ENCODE assay signal across 8 cellular contexts in genomic region chr6:138987643-138988468, GRCh38. TPM values are rescaled to one million over a fixed set of nuclear protein-coding genes. Genes with fewer than 3 reads are reported as not detected.
DNase-seq lines count a peak whose midpoint lies in the region; ATAC-seq and TF ChIP-seq lines count a peak whose summit lies in the region.

TSS of gene REPS1 (minus strand) at chr6:138988253. CDS start at chr6:138987682, 571 bp downstream.

- no peaks in the 10 kb centered on the region for H3K9me3 ChIP-seq in right lobe of liver

- H3K4me1 ChIP-seq in right lobe of liver = peaks cover 0 to 63% (median 17%) of the 10 kb centered on the region in 4 donors

- H3K36me3 ChIP-seq in right lobe of liver = no peaks in the 10 kb centered on the region

- peak; percentile 85 for TF ChIP-seq POLR2A in right lobe of liver (IDR thresholded peaks at IDR 0.05)

- H3K4me3 ChIP-seq in right lobe of liver = peak within 1 kb of the TSS; percentile 81 to 85 (median 83)

- ATAC-seq in GM19324 (IDR thresholded peaks at IDR 0.05; ENCODE audit: low FRiP score, unreplicated experiment) (peak; percentile 97), HG03460 (IDR thresholded peaks at IDR 0.05; ENCODE audit: unreplicated experiment) (peak; percentile 88), right lobe of liver (peak; percentile 87 to 93 (median 90))

- peak; percentile 94 for TF ChIP-seq CTCF in C4-2B (conservative IDR thresholded peaks at IDR 0.05)
- TF ChIP-seq CTCF in right lobe of liver (IDR thresholded peaks at IDR 0.05) = peak; percentile 98 to 100 (median 100)

- no peaks in the 10 kb centered on the region for H3K27me3 ChIP-seq in right lobe of liver

- WGBS in right lobe of liver (ENCODE audit: insufficient coverage, low coverage, low lambda C conversion rate, missing lambda C conversion rate) = 2% methylated on average over 9 of the region's 105 CpGs

- DNase-seq in NCI-H748 treated with DMSO at 0.1 percent for 48 hours (lab: John Stamatoyannopoulos, UW) = peak; percentile 79
- DNase-seq in activated CD4-positive, alpha-beta T cell treated with anti-CD3 and anti-CD28 coated beads, Interleukin-2, amount 50 U/mL, for 48 hours = peak; percentile 91 to 92
- peak; percentile 72 to 86 for DNase-seq in dermis microvascular lymphatic vessel endothelial cell (ENCODE audit: low read depth in 2 of 2)
- DNase-seq in right lobe of liver = peak; percentile 91 to 94 (median 94)
- peak; percentile 85 to 94 for DNase-seq in stimulated activated CD4-positive, alpha-beta T cell treated with anti-CD3 and anti-CD28 coated beads, Interleukin-4, amount 100 ng/mL, for 4 hours

- H3K27ac ChIP-seq in C4-2B (peak within 1 kb of the TSS; percentile 97), right lobe of liver (peak within 1 kb of the TSS; percentile 89 to 94 (median 90))

- intact Hi-C loops in right lobe of liver (cut with DNase I) = loop anchor here (5.0 to 10.0 kb wide), 2 partner anchors 39 to 47 kb away; partner anchors contain the start of gene ABRACL (in 1 of the 2)

RNA-seq across cellular contexts. Expression of gene REPS1, which starts in this region (rescaled TPM):
- 18.6 and 23.4 TPM in 2 replicates for total RNA-seq in dermis microvascular lymphatic vessel endothelial cell
- 10 to 100 TPM; 17.0 to 68.0 (median 34.0) TPM for total RNA-seq in right lobe of liver

Comparison
In these comparisons a context has a peak if more than half of its experiments do, and no peak if none do; other contexts are left out.
1. Peak in every context shown above with its lines: DNase-seq, ATAC-seq, H3K4me3 ChIP-seq and H3K27ac ChIP-seq.